8 cellular contexts compared by ENCODE assay signal in genomic region chr6:50128420-50129005, GRCh38.
A peak's percentile ranks its signal among the peaks of the same experiment; 100 is the strongest.
DNase-seq lines count a peak whose midpoint lies in the region; ATAC-seq and TF ChIP-seq lines count a peak whose summit lies in the region.

No MANE protein-coding gene starts in this region.

- no peak overlapping the region for H3K9ac ChIP-seq in PC-3 (ENCODE audit: low read length)

- no peaks in the 10 kb centered on the region for H3K9me2 ChIP-seq in PC-3 (replicated peaks; ENCODE audit: low read length)

- no peak overlapping the region for H3K27ac ChIP-seq in heart right ventricle
- H3K27ac ChIP-seq in PC-3 (ENCODE audit: low read length) = no peak overlapping the region
- no peak overlapping the region for H3K27ac ChIP-seq in testis

- H3K36me3 Mint-ChIP-seq in immature natural killer cell = no peaks in the 10 kb centered on the region

- H3K4me1 ChIP-seq in heart right ventricle (no peaks in the 10 kb centered on the region), PC-3 (ENCODE audit: insufficient read depth, low read length) (no peaks in the 10 kb centered on the region), testis (no peaks in the 10 kb centered on the region)

- POLR2A ChIA-PET in PC-3 (lab: Charles Lee; ENCODE audit: unreplicated experiment) = no interaction called here

- H3K27me3 ChIP-seq in heart right ventricle (peaks cover 0 to 9% (median 0%) of the 10 kb centered on the region in 7 donors), PC-3 (ENCODE audit: low read length) (peaks cover 61% of the 10 kb centered on the region), testis (no peaks in the 10 kb centered on the region)

- H3K4me3 ChIP-seq in heart right ventricle = no peak overlapping the region
- H3K4me3 ChIP-seq in PC-3 (ENCODE audit: low read length) = no peak overlapping the region
- no peak overlapping the region for H3K4me3 ChIP-seq in fibroblast of pulmonary artery (replicated peaks; ENCODE audit: low read depth, low read length)
- no peak overlapping the region for H3K4me3 ChIP-seq in testis

- DNase-seq in heart right ventricle (no peak), left ventricle myocardium superior (no peak), PC-3 (peak; percentile 49), fibroblast of pulmonary artery (ENCODE audit: low read depth) (peak; percentile 40), testis (no peak), immature natural killer cell (no peak)

- H3K9me3 Mint-ChIP-seq in immature natural killer cell = peaks cover 0 to 5% (median 0%) of the 10 kb centered on the region in 6 donors

- no peaks in the 10 kb centered on the region for H4K20me1 ChIP-seq in PC-3 (ENCODE audit: low read length)

- CTCF ChIA-PET in PC-3 (lab: Charles Lee) = interaction anchor here (0.6 to 0.7 kb wide), 4 partner anchors 21 to 1528 kb away, joined by 3 to 5 read pairs (median 4); no protein-coding TSS in a partner anchor

- ATAC-seq in heart right ventricle (no peak), left ventricle myocardium superior (no peak), PC-3 (no peak), GM18505 (IDR thresholded peaks at IDR 0.05; ENCODE audit: unreplicated experiment) (no peak), GM21390 (IDR thresholded peaks at IDR 0.05; ENCODE audit: unreplicated experiment) (no peak)

- 0 to 2% methylated on average over 2 of the region's 2 CpGs for WGBS in heart right ventricle, 2 donors
- WGBS in testis, 2 donors = 13 to 15% methylated on average over 2 of the region's 2 CpGs

- no peaks in the 10 kb centered on the region for H3K79me2 ChIP-seq in PC-3 (ENCODE audit: low read length)

- TF ChIP-seq POLR2A in testis (IDR thresholded peaks at IDR 0.05) (no peak), GM18505 (IDR thresholded peaks at IDR 0.05; ENCODE audit: borderline replicate concordance, extremely low read depth, insufficient read depth, insufficient read length) (no peak)

- no peaks in the 10 kb centered on the region for H3F3A ChIP-seq in PC-3 (ENCODE audit: low read length, unreplicated experiment)

- no peak overlapping the region for H3K4me3 Mint-ChIP-seq in immature natural killer cell

- H3K4me2 ChIP-seq in PC-3 (ENCODE audit: low read length) = no peak overlapping the region

- H2AFZ ChIP-seq in PC-3 (ENCODE audit: low read length) = no peak overlapping the region

- H3K36me3 ChIP-seq in heart right ventricle (no peaks in the 10 kb centered on the region), PC-3 (ENCODE audit: low read depth, low read length) (no peaks in the 10 kb centered on the region), testis (ENCODE audit: low read depth, missing control alignments) (no peaks in the 10 kb centered on the region)

- intact Hi-C loops in heart right ventricle (cut with DNase I) = loop anchor here in 6 of 10 donors (5.0 to 10.0 kb wide), 5 partner anchors 466 to 1896 kb away; no protein-coding TSS in a partner anchor
- intact Hi-C loops in left ventricle myocardium superior (cut with micrococcal nuclease) = no loop called here
- intact Hi-C loops in PC-3 (cut with micrococcal nuclease) = loop anchor here (1.0 to 2.0 kb wide), 2 partner anchors 474 to 664 kb away; no protein-coding TSS in a partner anchor
- intact Hi-C loops in testis (cut with DNase I; ENCODE audit: low total_unique reads) = no loop called here

- peak in 8 of 9 donors; percentile 15 to 64 (median 47) for TF ChIP-seq CTCF in heart right ventricle (IDR thresholded peaks at IDR 0.05)
- TF ChIP-seq CTCF in PC-3 (conservative IDR thresholded peaks at IDR 0.05; ENCODE audit: low read depth, low read length) = peak; percentile 56
- peak; percentile 44 for TF ChIP-seq CTCF in fibroblast of pulmonary artery (IDR thresholded peaks at IDR 0.05; ENCODE audit: low read length, missing control alignments)
- TF ChIP-seq CTCF in testis (IDR thresholded peaks at IDR 0.05) = peak in 1 of 3 experiments; percentile 68

- H3K9me3 ChIP-seq in heart right ventricle (no peaks in the 10 kb centered on the region), PC-3 (ENCODE audit: low read length) (no peaks in the 10 kb centered on the region), testis (no peaks in the 10 kb centered on the region)

- H3K27ac Mint-ChIP-seq in immature natural killer cell = no peak overlapping the region

- H3K4me1 Mint-ChIP-seq in immature natural killer cell = no peaks in the 10 kb centered on the region

- no peaks in the 10 kb centered on the region for H3K27me3 Mint-ChIP-seq in immature natural killer cell (ENCODE audit: low read depth in 3 of 3)

- no TSS peak for BruUV-seq in PC-3 (replicated peaks; lab: Mats Ljungman, UMichigan)

Comparison
In these comparisons a context has a peak if more than half of its experiments do, and no peak if none do; other contexts are left out.
1. intact Hi-C loops: an anchor here in heart right ventricle (5.0 to 10.0 kb wide) and PC-3 (1.0 to 2.0 kb wide); none called in left ventricle myocardium superior and testis.
2. DNase-seq: peak in PC-3 (single experiment) and fibroblast of pulmonary artery (single experiment); none in heart right ventricle (0 of 2), left ventricle myocardium superior (single experiment), testis (single experiment) and immature natural killer cell (0 of 3).